Comparison of ENCODE assay signal across 9 cellular contexts in the genomic region with DNA sequence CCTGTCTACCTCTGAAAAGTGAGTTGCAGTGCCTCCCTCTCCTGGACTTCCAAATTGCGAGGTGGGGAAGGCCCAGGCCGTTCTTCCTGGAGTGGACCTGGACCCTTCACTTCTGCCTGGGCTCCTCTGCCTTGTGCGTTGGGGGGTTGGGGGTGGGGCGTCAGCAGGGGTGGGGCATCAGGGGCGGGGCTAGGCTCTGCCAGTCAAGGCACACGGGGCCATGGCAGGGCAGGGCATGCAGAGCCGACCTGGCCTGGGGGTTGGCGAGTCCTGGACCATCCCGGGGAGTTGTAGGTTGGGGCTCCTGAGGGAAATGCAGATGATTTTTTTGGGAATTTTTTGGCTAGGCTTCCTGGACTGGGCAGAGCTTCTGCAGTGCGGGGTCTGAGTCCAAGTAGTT.
DNase-seq lines count a peak whose midpoint lies in the region; ATAC-seq and TF ChIP-seq lines count a peak whose summit lies in the region.
"Had no signal": no experiment of that assay in that cellular context is flagged by ENCODE, and none has a peak within 500 bp of the region (broad histone marks: within the 10 kb centered on the region; RNA-seq: fewer than 3 reads in every experiment).

No MANE protein-coding gene starts in this region.

- ATAC-seq in GM19452 (IDR thresholded peaks at IDR 0.05; ENCODE audit: unreplicated experiment), result peak; percentile 19
- peak; percentile 11 for ATAC-seq in HG03442 (IDR thresholded peaks at IDR 0.05; ENCODE audit: unreplicated experiment)
- ATAC-seq in naive B cell (ENCODE audit: low read depth in 2 of 2), result peak; percentile 31 to 35
- ATAC-seq in gastroesophageal sphincter, result no peak

- peak overlapping the region; percentile 33 to 95 (median 85) for H3K27ac Mint-ChIP-seq in naive B cell

- H3K4me3 ChIP-seq in sigmoid colon (no peak overlapping the region), gastroesophageal sphincter (no peak overlapping the region)

- TF ChIP-seq CTCF in GM13976 (IDR thresholded peaks at IDR 0.05; ENCODE audit: borderline replicate concordance, control extremely low read depth, extremely low read depth, insufficient read depth, missing control alignments) (no peak), sigmoid colon (IDR thresholded peaks at IDR 0.05) (no peak), gastroesophageal sphincter (IDR thresholded peaks at IDR 0.05) (no peak)

- TF ChIP-seq POLR2A in sigmoid colon (IDR thresholded peaks at IDR 0.05), result no peak
- no peak for TF ChIP-seq POLR2A in gastroesophageal sphincter (IDR thresholded peaks at IDR 0.05)

- in situ Hi-C loops in GM13976 (cut with MboI; ENCODE audit: low sequenced_read_pairs, unreplicated experiment), result no loop called here

- H3K36me3 Mint-ChIP-seq in naive B cell, result peaks cover 10 to 14% of the 10 kb centered on the region in 2 donors

- H3K36me3 ChIP-seq in sigmoid colon, result peaks cover 0 to under 1% (median 0%) of the 10 kb centered on the region in 4 donors
- H3K36me3 ChIP-seq in gastroesophageal sphincter, result peaks cover 0 to 5% of the 10 kb centered on the region in 2 donors

- peaks cover 7 to 24% (median 12%) of the 10 kb centered on the region in 7 donors for H3K9me3 Mint-ChIP-seq in naive B cell

- H3K9me3 ChIP-seq in sigmoid colon (peaks cover 0 to 5% (median 2%) of the 10 kb centered on the region in 4 donors), gastroesophageal sphincter (no peaks in the 10 kb centered on the region)
- H3K9me3 ChIP-seq: SK-N-SH had no signal

- 72 to 81% methylated on average over 10 of the region's 10 CpGs for WGBS in sigmoid colon, 2 donors
- 79% methylated on average over 2 of the region's 10 CpGs; no CpG with 5 or more reads in 1 of the 2 donors for whole genome bisulfite sequencing in gastroesophageal sphincter (ENCODE audit: low coverage in 1 of 2), 2 donors

- H3K27me3 ChIP-seq in sigmoid colon (no peaks in the 10 kb centered on the region), gastroesophageal sphincter (no peaks in the 10 kb centered on the region)

- intact Hi-C loops in sigmoid colon (cut with DNase I), result no loop called here

- TF ChIP-seq EP300 in sigmoid colon (IDR thresholded peaks at IDR 0.05) (no peak), gastroesophageal sphincter (IDR thresholded peaks at IDR 0.05) (no peak)

- H3K4me1 Mint-ChIP-seq in naive B cell, result peaks cover 54 to 67% (median 55%) of the 10 kb centered on the region in 3 donors

- DNase-seq in GM13976 (ENCODE audit: low spot score), result peak; percentile 74
- no peak for DNase-seq in naive B cell
- DNase-seq in NCI-H446 treated with DMSO at 0.1 percent for 48 hours (lab: John Stamatoyannopoulos, UW), result no peak
- DNase-seq in sigmoid colon, result no peak
- DNase-seq: DMS153, SK-N-SH had no signal

- no peaks in the 10 kb centered on the region for H3K27me3 Mint-ChIP-seq in naive B cell

- H3K4me3 Mint-ChIP-seq in naive B cell, result peak overlapping the region; percentile 38 to 92 (median 82)

- H3K27ac ChIP-seq in sigmoid colon (no peak overlapping the region), gastroesophageal sphincter (no peak overlapping the region)

- H3K4me1 ChIP-seq in sigmoid colon, result peaks cover 0 to 28% (median 12%) of the 10 kb centered on the region in 4 donors
- H3K4me1 ChIP-seq in gastroesophageal sphincter, result peaks cover 0 to 58% (median 3%) of the 10 kb centered on the region in 3 donors
